In genomic region chr12:52980096-52980694, GRCh38 we compare ENCODE assay signal across 13 cellular contexts. TPM values are rescaled to one million over a fixed set of nuclear protein-coding genes. Genes with fewer than 3 reads are reported as not detected.
A peak's percentile ranks its signal among the peaks of the same experiment; 100 is the strongest.
DNase-seq lines count a peak whose midpoint lies in the region; ATAC-seq, FAIRE-seq and TF ChIP-seq lines count a peak whose summit lies in the region.
"Had no signal": no experiment of that assay in that cellular context is flagged by ENCODE, and none has a peak within 500 bp of the region (broad histone marks: within the 10 kb centered on the region; RNA-seq: fewer than 3 reads in every experiment).

No MANE protein-coding gene starts in this region.

- H3K36me3 Mint-ChIP-seq in WTC11, result no peaks in the 10 kb centered on the region
- H3K36me3 Mint-ChIP-seq: CD4-positive, alpha-beta memory T cell; IgD-negative memory B cell had no signal

- no TSS peak for BruUV-seq in HepG2 (replicated peaks; lab: Mats Ljungman, UMichigan)

- DNase-seq in HepG2 (ENCODE audit: low spot score), result no peak
- DNase-seq in right lobe of liver, result no peak
- DNase-seq in WTC11 (ENCODE audit: low spot score), result no peak
- DNase-seq in NCI-H524 (lab: John Stamatoyannopoulos, UW), result no peak
- DNase-seq in epidermal melanocyte (ENCODE audit: insufficient read length, low spot score), result no peak
- no peak for DNase-seq in RPMI8226

- peaks cover 40% of the 10 kb centered on the region for H3K4me1 ChIP-seq in HepG2 (ENCODE audit: insufficient read depth, low read length)
- H3K4me1 ChIP-seq in right lobe of liver, result peaks cover 0 to 3% (median 0%) of the 10 kb centered on the region in 4 donors
- H3K4me1 ChIP-seq in mucosa of stomach (ENCODE audit: control insufficient read depth, insufficient read depth, low read length), result peaks cover 23% of the 10 kb centered on the region
- H3K4me1 ChIP-seq: BE2C had no signal

- CTCF ChIA-PET in HepG2 (lab: Yijun Ruan, JAX; ENCODE audit: low intra/inter-chr PET ratio, low total read pairs), result interaction anchor here (0.9 to 4.8 kb wide), 15 partner anchors 11 to 608 kb away, joined by 3 to 212 read pairs (median 5); partner anchors contain the start of genes EIF4B and KRT8
- CTCF ChIA-PET in WTC11 (lab: Charles Lee), result interaction anchor here (0.5 to 12.6 kb wide), 58 partner anchors 10 to 644 kb away, joined by 3 to 526 read pairs (median 6); partner anchors contain the start of genes EIF4B, KRT8 and TNS2

- H3K4me1 Mint-ChIP-seq in WTC11, result peaks cover 13% of the 10 kb centered on the region

- no peaks in the 10 kb centered on the region for H3K79me2 ChIP-seq in HepG2 (ENCODE audit: insufficient read depth, low read length)

- H2AFZ ChIP-seq in HepG2 (ENCODE audit: low read length), result no peak overlapping the region

- H3K4me2 ChIP-seq in HepG2 (ENCODE audit: low read depth, low read length), result no peak overlapping the region; the same call in 1 of the 2 replicates

- no peak overlapping the region for H3K4me3 Mint-ChIP-seq in WTC11
- H3K4me3 Mint-ChIP-seq: CD4-positive, alpha-beta memory T cell; IgD-negative memory B cell had no signal

- intact Hi-C loops in HepG2 (cut with micrococcal nuclease; ENCODE audit: unreplicated experiment), result loop anchor here (2.0 kb wide), 1 partner anchor 53 kb away; no protein-coding TSS in a partner anchor
- intact Hi-C loops in right lobe of liver (cut with DNase I), result loop anchor here in 1 of 2 donors (2.0 kb wide), 1 partner anchor 95 kb away; no protein-coding TSS in a partner anchor

- in situ Hi-C loops in HepG2 (cut with HindIII; ENCODE audit: extremely low pct_ligation_motif_present, low pct_unique_long_range_greater_than_20kb), result loop anchor here (10.0 to 25.0 kb wide), 4 partner anchors 293 to 843 kb away; partner anchors contain the start of genes KRT1 and KRT84

- no peaks in the 10 kb centered on the region for H4K20me1 ChIP-seq in HepG2 (ENCODE audit: insufficient read depth, low read length)

- no peaks in the 10 kb centered on the region for H3K27me3 ChIP-seq in HepG2 (ENCODE audit: control insufficient read depth in 1 of 2, insufficient read depth in 2 of 2, low read length in 2 of 2)
- H3K27me3 ChIP-seq in right lobe of liver, result no peaks in the 10 kb centered on the region
- H3K27me3 ChIP-seq in mucosa of stomach (ENCODE audit: control insufficient read depth, insufficient read depth, low read length), result no peaks in the 10 kb centered on the region

- H3K9me3 Mint-ChIP-seq in WTC11, result no peaks in the 10 kb centered on the region
- H3K9me3 Mint-ChIP-seq: CD4-positive, alpha-beta memory T cell; IgD-negative memory B cell had no signal

- no peak overlapping the region for H3K4me3 ChIP-seq in HepG2 (replicated peaks in 1 of 3; ENCODE audit: insufficient read depth in 1 of 3, low read depth in 2 of 3, low read length in 3 of 3)
- no peak overlapping the region for H3K4me3 ChIP-seq in right lobe of liver
- H3K4me3 ChIP-seq in mucosa of stomach (ENCODE audit: low read length), result no peak overlapping the region

- TF ChIP-seq CTCF in HepG2 (CRISPR knock-in tag; IDR thresholded peaks at IDR 0.05), result no peak
- no peak for TF ChIP-seq CTCF in right lobe of liver (IDR thresholded peaks at IDR 0.05)
- TF ChIP-seq CTCF in WTC11 (IDR thresholded peaks at IDR 0.05), result no peak

- TF ChIP-seq EP300 in HepG2 (IDR thresholded peaks at IDR 0.05; ENCODE audit: low read depth in 2 of 2, low read length in 2 of 2) (no peak), HepG2 (CRISPR knock-in tag; IDR thresholded peaks at IDR 0.05; ENCODE audit: borderline replicate concordance) (no peak)

- ATAC-seq in HepG2 (no peak), right lobe of liver (no peak), WTC11 (no peak), HG03045 (IDR thresholded peaks at IDR 0.05; ENCODE audit: unreplicated experiment) (no peak)

- WGBS in HepG2 (ENCODE audit: low lambda C conversion rate), result 26% methylated on average over 5 of the region's 5 CpGs
- WGBS in right lobe of liver (ENCODE audit: insufficient coverage, low coverage, low lambda C conversion rate, missing lambda C conversion rate), result 42% methylated on average over 5 of the region's 5 CpGs

- H3K9ac ChIP-seq in HepG2 (ENCODE audit: insufficient read depth, low read depth, low read length), result no peak overlapping the region
- H3K9ac ChIP-seq in mucosa of stomach (ENCODE audit: low read length), result peak overlapping the region; percentile 34

- H3K9me3 ChIP-seq in HepG2 (ENCODE audit: low read length) (no peaks in the 10 kb centered on the region), right lobe of liver (no peaks in the 10 kb centered on the region), mucosa of stomach (ENCODE audit: control insufficient read depth, low read length) (no peaks in the 10 kb centered on the region)
- H3K9me3 ChIP-seq: BE2C had no signal

- FAIRE-seq in HepG2 (lab: Jason Lieb, UNC), result no peak
- FAIRE-seq: D721Med had no signal

- H3K36me3 ChIP-seq in HepG2 (replicated peaks in 1 of 2; ENCODE audit: control insufficient read depth in 1 of 2, insufficient read depth in 2 of 2, low read length in 2 of 2) (no peaks in the 10 kb centered on the region), right lobe of liver (no peaks in the 10 kb centered on the region), mucosa of stomach (ENCODE audit: control insufficient read depth, insufficient read depth, low read length) (no peaks in the 10 kb centered on the region)
- H3K36me3 ChIP-seq: BE2C had no signal

- TF ChIP-seq POLR2A in HepG2 (IDR thresholded peaks at IDR 0.05; ENCODE audit: insufficient read depth in 1 of 2, low read depth in 2 of 2, low read length in 2 of 2) (no peak), right lobe of liver (IDR thresholded peaks at IDR 0.05) (no peak)

- no peaks in the 10 kb centered on the region; the same call in 1 of the 2 replicates for H3K27me3 Mint-ChIP-seq in WTC11 (ENCODE audit: low read depth)

- POLR2A ChIA-PET in HepG2 (lab: Yijun Ruan, JAX) (interaction anchor here (0.7 to 5.8 kb wide), 17 partner anchors 12 to 100 kb away, joined by 3 to 82 read pairs (median 7); partner anchors contain the start of genes EIF4B, KRT18 and KRT8), WTC11 (lab: Charles Lee) (interaction anchor here (1.1 to 1.7 kb wide), 4 partner anchors 15 to 95 kb away, joined by 3 to 5 read pairs (median 4); partner anchors contain the start of gene EIF4B)

- H3K27ac Mint-ChIP-seq in WTC11, result no peak overlapping the region
- H3K27ac Mint-ChIP-seq: IgD-negative memory B cell had no signal

- TF ChIP-seq RAD21 in HepG2 (CRISPR knock-in tag; IDR thresholded peaks at IDR 0.05), result no peak

- no peak overlapping the region for H3K27ac ChIP-seq in HepG2 (ENCODE audit: extremely low read length, insufficient read depth, low read length)
- no peak overlapping the region for H3K27ac ChIP-seq in right lobe of liver
- H3K27ac ChIP-seq: 22Rv1 had no signal

RNA-seq across cellular contexts. Expression of gene EIF4B, which starts 26.1 kb away (rescaled TPM):
- 548 and 779 TPM in 2 replicates for total RNA-seq in HepG2 (2016; rRNA removed; fragmentation: Illumina TruSeq; extraction: Trizol)
- total RNA-seq in HepG2 (2016; cell fraction: cytosol; rRNA removed; fragmentation: Illumina TruSeq; extraction: Trizol; ENCODE audit: low read depth), result 127 and 150 TPM in 2 replicates
- 568 and 746 TPM in 2 replicates for total RNA-seq in HepG2 (2016; cell fraction: insoluble cytoplasmic fraction; rRNA removed; fragmentation: Illumina TruSeq; extraction: Trizol)
- total RNA-seq in HepG2 (2016; cell fraction: membrane; rRNA removed; fragmentation: Illumina TruSeq; extraction: Trizol), result 454 and 551 TPM in 2 replicates
- 263 and 291 TPM in 2 replicates for total RNA-seq in HepG2 (2016; cell fraction: nucleus; rRNA removed; fragmentation: Illumina TruSeq; extraction: Trizol)
- 327 and 416 TPM in 2 replicates for polyA plus RNA-seq in HepG2 (2011; rRNA removed)
- polyA plus RNA-seq in HepG2 (2011; cell fraction: cytosol; rRNA removed), result 501 and 516 TPM in 2 replicates
- 203 and 222 TPM in 2 replicates for polyA plus RNA-seq in HepG2 (2011; cell fraction: nucleus; rRNA removed)
- 450 and 479 TPM in 2 replicates for polyA plus RNA-seq in HepG2 (2012)
- 74.7 and 91.4 TPM in 2 replicates for polyA plus RNA-seq in HepG2 (2016; cell fraction: cytosol; fragmentation: Illumina TruSeq; extraction: Trizol; ENCODE audit: low read depth)
- 445 and 458 TPM in 2 replicates for polyA plus RNA-seq in HepG2 (2016; cell fraction: insoluble cytoplasmic fraction; fragmentation: Illumina TruSeq; extraction: Trizol; ENCODE audit: low read depth)
- polyA plus RNA-seq in HepG2 (2016; cell fraction: membrane; fragmentation: Illumina TruSeq; extraction: Trizol; ENCODE audit: low read depth), result 254 and 316 TPM in 2 replicates
- polyA plus RNA-seq in HepG2 (2016; cell fraction: nucleus; fragmentation: Illumina TruSeq; extraction: Trizol; ENCODE audit: insufficient read depth, low read depth), result 258 and 266 TPM in 2 replicates
- polyA minus RNA-seq in HepG2 (2011; rRNA and poly(A)+ RNA removed; ENCODE audit: low replicate concordance), result 738 and 1,247 TPM in 2 replicates
- 496 and 595 TPM in 2 replicates for polyA minus RNA-seq in HepG2 (2011; cell fraction: cytosol; rRNA and poly(A)+ RNA removed)
- polyA minus RNA-seq in HepG2 (2011; cell fraction: nucleus; rRNA and poly(A)+ RNA removed), result 250 and 365 TPM in 2 replicates
- 100 to 1,000 TPM; 143 to 270 (median 180) TPM for total RNA-seq in right lobe of liver
- 730 to 860 TPM (median 838 TPM) in 3 replicates for total RNA-seq in WTC11 (2021)

RNA-seq across cellular contexts. Expression of gene KRT18, which starts 31.3 kb away (rescaled TPM):
- total RNA-seq in HepG2 (2016; rRNA removed; fragmentation: Illumina TruSeq; extraction: Trizol) (618 and 762 TPM in 2 replicates), right lobe of liver (1,000 to 10,000 TPM in 2 of 6 experiments, 100 to 1,000 TPM in 4; 148 to 1,377 (median 478) TPM), WTC11 (2021) (461 to 525 TPM (median 465 TPM) in 3 replicates)
- 344 and 369 TPM in 2 replicates for total RNA-seq in HepG2 (2016; cell fraction: cytosol; rRNA removed; fragmentation: Illumina TruSeq; extraction: Trizol; ENCODE audit: low read depth)
- total RNA-seq in HepG2 (2016; cell fraction: insoluble cytoplasmic fraction; rRNA removed; fragmentation: Illumina TruSeq; extraction: Trizol), result 631 and 704 TPM in 2 replicates
- total RNA-seq in HepG2 (2016; cell fraction: membrane; rRNA removed; fragmentation: Illumina TruSeq; extraction: Trizol), result 289 and 321 TPM in 2 replicates
- 291 and 298 TPM in 2 replicates for total RNA-seq in HepG2 (2016; cell fraction: nucleus; rRNA removed; fragmentation: Illumina TruSeq; extraction: Trizol)
- polyA plus RNA-seq in HepG2 (2011; rRNA removed), result 433 and 436 TPM in 2 replicates
- polyA plus RNA-seq in HepG2 (2011; cell fraction: cytosol; rRNA removed), result 543 and 742 TPM in 2 replicates
- polyA plus RNA-seq in HepG2 (2011; cell fraction: nucleus; rRNA removed), result 328 and 341 TPM in 2 replicates
- polyA plus RNA-seq in HepG2 (2012), result 356 and 426 TPM in 2 replicates
- polyA plus RNA-seq in HepG2 (2016; cell fraction: cytosol; fragmentation: Illumina TruSeq; extraction: Trizol; ENCODE audit: low read depth), result 354 and 399 TPM in 2 replicates
- 703 and 776 TPM in 2 replicates for polyA plus RNA-seq in HepG2 (2016; cell fraction: insoluble cytoplasmic fraction; fragmentation: Illumina TruSeq; extraction: Trizol; ENCODE audit: low read depth)
- 250 and 261 TPM in 2 replicates for polyA plus RNA-seq in HepG2 (2016; cell fraction: membrane; fragmentation: Illumina TruSeq; extraction: Trizol; ENCODE audit: low read depth)
- 432 and 466 TPM in 2 replicates for polyA plus RNA-seq in HepG2 (2016; cell fraction: nucleus; fragmentation: Illumina TruSeq; extraction: Trizol; ENCODE audit: insufficient read depth, low read depth)
- polyA minus RNA-seq in HepG2 (2011; rRNA and poly(A)+ RNA removed; ENCODE audit: low replicate concordance), result 346 and 697 TPM in 2 replicates
- polyA minus RNA-seq in HepG2 (2011; cell fraction: cytosol; rRNA and poly(A)+ RNA removed), result 294 and 350 TPM in 2 replicates
- polyA minus RNA-seq in HepG2 (2011; cell fraction: nucleus; rRNA and poly(A)+ RNA removed), result 138 and 164 TPM in 2 replicates

Comparison
In these comparisons a context has a peak if more than half of its experiments do, and no peak if none do; other contexts are left out.
1. Of the 50 proteins assayed by ChIP-seq in both HepG2 and WTC11: peak only in HepG2: none; only in WTC11: none; in both: PRDM15; in neither: 49.